Comparison of ENCODE assay signal across 27 cellular contexts in genomic region chr1:173134029-173134428, GRCh38.
DNase-seq lines count a peak whose midpoint lies in the region; FAIRE-seq and TF ChIP-seq lines count a peak whose summit lies in the region.
"Had no signal": no experiment of that assay in that cellular context is flagged by ENCODE, and none has a peak within 500 bp of the region (broad histone marks: within the 10 kb centered on the region; RNA-seq: fewer than 3 reads in every experiment).

No MANE protein-coding gene starts in this region.

- H3K27me3 Mint-ChIP-seq in astrocyte (ENCODE audit: low read depth, unreplicated experiment) (no peaks in the 10 kb centered on the region), glutamatergic neuron (ENCODE audit: unreplicated experiment) (peaks cover 1% of the 10 kb centered on the region)
- H3K27me3 Mint-ChIP-seq: activated CD8-positive, alpha-beta T cell treated with anti-CD3 and anti-CD28 coated beads for 36 hours; stimulated activated memory B cell treated with anti-CD40 and anti-IgM and Interleukin-4, amounts not matched to agents 10 μg/mL and 1 μg/mL and 100 μg/mL, for 72 hours had no signal

- TF ChIP-seq EP300 in suprapubic skin (IDR thresholded peaks at IDR 0.05) (no peak), transverse colon (IDR thresholded peaks at IDR 0.05; ENCODE audit: low read depth) (no peak)

- H3K9me3 ChIP-seq in astrocyte (ENCODE audit: insufficient read depth, low read depth, low read length) (no peaks in the 10 kb centered on the region), suprapubic skin (no peaks in the 10 kb centered on the region), transverse colon (no peaks in the 10 kb centered on the region)
- H3K9me3 ChIP-seq: testis had no signal

- no peak overlapping the region for H2AFZ ChIP-seq in astrocyte (ENCODE audit: low read depth, low read length)
- H2AFZ ChIP-seq: neural progenitor cell had no signal

- H4K20me1 ChIP-seq in astrocyte (ENCODE audit: insufficient read depth, low read length): no peaks in the 10 kb centered on the region

- H3K27ac ChIP-seq in astrocyte (ENCODE audit: low read depth, low read length): no peak overlapping the region
- H3K27ac ChIP-seq in suprapubic skin: no peak overlapping the region
- H3K27ac ChIP-seq in transverse colon: no peak overlapping the region
- H3K27ac ChIP-seq: 22Rv1, neural progenitor cell, testis had no signal

- intact Hi-C loops in transverse colon (cut with DNase I; ENCODE audit: low total_unique reads): no loop called here

- TF ChIP-seq POLR2A in suprapubic skin (IDR thresholded peaks at IDR 0.05) (no peak), transverse colon (IDR thresholded peaks at IDR 0.05) (no peak)

- no peak overlapping the region for H3K9ac ChIP-seq in astrocyte (ENCODE audit: low read length)
- H3K9ac ChIP-seq: neural progenitor cell had no signal

- H3K36me3 ChIP-seq in astrocyte (ENCODE audit: insufficient read depth, low read length) (no peaks in the 10 kb centered on the region), suprapubic skin (no peaks in the 10 kb centered on the region), transverse colon (no peaks in the 10 kb centered on the region)
- H3K36me3 ChIP-seq: neural progenitor cell had no signal

- DNase-seq in DMS53 (lab: John Stamatoyannopoulos, UW) (peak; percentile 13), DMS53 treated with DMSO at 0.1 percent for 48 hours (lab: John Stamatoyannopoulos, UW; ENCODE audit: unreplicated experiment) (no peak), astrocyte (ENCODE audit: low read depth) (peak; percentile 75), fibroblast of villous mesenchyme (ENCODE audit: low read depth) (peak; percentile 51), suprapubic skin (ENCODE audit: low spot score in 2 of 2) (no peak), transverse colon (no peak), glutamatergic neuron (no peak), SHP77 treated with DMSO at 0.1 percent for 48 hours (lab: John Stamatoyannopoulos, UW) (no peak)
- DNase-seq: activated CD4-positive, CD25-positive, alpha-beta regulatory T cell; activated CD8-positive, alpha-beta T cell treated with anti-CD3 and anti-CD28 coated beads for 36 hours; activated gamma-delta T cell treated with Interleukin-2 at 50 U/mL for 16 hours; activated T-cell treated with anti-CD3 and anti-CD28 coated beads, Interleukin-2, amount 50 U/mL, for 1 hour; AML-193; caudate nucleus; COR-L47; hypothalamus; NCI-H1105 treated with DMSO at 0.1 percent for 48 hours; NCI-H2081; NCI-H510A treated with DMSO at 0.1 percent for 48 hours; RPMI8226; T1000; testis had no signal

- no peak overlapping the region for H3K4me2 ChIP-seq in astrocyte (ENCODE audit: low read length)
- H3K4me2 ChIP-seq: neural progenitor cell had no signal

- H3K4me1 ChIP-seq in astrocyte (ENCODE audit: insufficient read depth, low read length) (no peaks in the 10 kb centered on the region), suprapubic skin (no peaks in the 10 kb centered on the region), transverse colon (no peaks in the 10 kb centered on the region)
- H3K4me1 ChIP-seq: neural progenitor cell, testis had no signal

- FAIRE-seq in astrocyte (lab: Jason Lieb, UNC): no peak
- FAIRE-seq: frontal cortex, small intestine had no signal

- WGBS in suprapubic skin: 73% methylated on average over 4 of the region's 4 CpGs
- WGBS in transverse colon (ENCODE audit: low coverage in 1 of 2), 2 donors: 69 to 71% methylated on average over 4 of the region's 4 CpGs

- no peaks in the 10 kb centered on the region for H3K36me3 Mint-ChIP-seq in astrocyte (ENCODE audit: low read depth, unreplicated experiment)
- H3K36me3 Mint-ChIP-seq in glutamatergic neuron (ENCODE audit: unreplicated experiment): no peaks in the 10 kb centered on the region
- H3K36me3 Mint-ChIP-seq: neural progenitor cell had no signal

- H3K4me3 ChIP-seq in astrocyte (ENCODE audit: insufficient read depth, low read depth, low read length) (no peak overlapping the region), fibroblast of villous mesenchyme (ENCODE audit: low read depth, low read length) (no peak overlapping the region), suprapubic skin (no peak overlapping the region), transverse colon (no peak overlapping the region)
- H3K4me3 ChIP-seq: neural progenitor cell, testis had no signal

- H3K27ac Mint-ChIP-seq in astrocyte (ENCODE audit: unreplicated experiment) (peak overlapping the region; percentile 29), glutamatergic neuron (ENCODE audit: unreplicated experiment) (no peak overlapping the region)
- H3K27ac Mint-ChIP-seq: activated CD8-positive, alpha-beta T cell treated with anti-CD3 and anti-CD28 coated beads for 36 hours; neural progenitor cell; stimulated activated memory B cell treated with anti-CD40 and anti-IgM and Interleukin-4, amounts not matched to agents 10 μg/mL and 1 μg/mL and 100 μg/mL, for 72 hours had no signal

- in situ Hi-C loops in transverse colon (cut with MboI; ENCODE audit: low pct_ligation_motif_present in 1 of 4, low pct_unique_long_range_greater_than_20kb in 1 of 4, low sequenced_read_pairs in 3 of 4): no loop called here

- H3K27me3 ChIP-seq in astrocyte (ENCODE audit: insufficient read depth, low read length): no peaks in the 10 kb centered on the region
- H3K27me3 ChIP-seq in suprapubic skin: no peaks in the 10 kb centered on the region
- H3K27me3 ChIP-seq in transverse colon: no peaks in the 10 kb centered on the region
- H3K27me3 ChIP-seq: neural progenitor cell, testis had no signal

- H3K9me3 Mint-ChIP-seq in astrocyte (ENCODE audit: unreplicated experiment): peaks cover 3% of the 10 kb centered on the region
- H3K9me3 Mint-ChIP-seq in glutamatergic neuron (ENCODE audit: unreplicated experiment): no peaks in the 10 kb centered on the region
- H3K9me3 Mint-ChIP-seq: activated CD8-positive, alpha-beta T cell treated with anti-CD3 and anti-CD28 coated beads for 36 hours; neural progenitor cell had no signal

- no peaks in the 10 kb centered on the region for H3K79me2 ChIP-seq in astrocyte (ENCODE audit: insufficient read depth, low read length)

- peaks cover 20% of the 10 kb centered on the region for H3K4me1 Mint-ChIP-seq in astrocyte (ENCODE audit: low read depth, unreplicated experiment)
- no peaks in the 10 kb centered on the region for H3K4me1 Mint-ChIP-seq in glutamatergic neuron (ENCODE audit: low read depth, unreplicated experiment)
- H3K4me1 Mint-ChIP-seq: neural progenitor cell; stimulated activated memory B cell treated with anti-CD40 and anti-IgM and Interleukin-4, amounts not matched to agents 10 μg/mL and 1 μg/mL and 100 μg/mL, for 72 hours had no signal

- no peak for TF ChIP-seq CTCF in astrocyte (IDR thresholded peaks at IDR 0.05; ENCODE audit: insufficient read depth, low read depth, low read length)
- TF ChIP-seq CTCF in fibroblast of villous mesenchyme (IDR thresholded peaks at IDR 0.05; ENCODE audit: insufficient read depth, low read depth, low read length): no peak
- no peak for TF ChIP-seq CTCF in suprapubic skin (IDR thresholded peaks at IDR 0.05)
- no peak for TF ChIP-seq CTCF in transverse colon (IDR thresholded peaks at IDR 0.05)
- TF ChIP-seq CTCF in glutamatergic neuron (IDR thresholded peaks at IDR 0.05; ENCODE audit: partially characterized antibody, unreplicated experiment): no peak

- H3K4me3 Mint-ChIP-seq in astrocyte (ENCODE audit: unreplicated experiment): no peak overlapping the region
- no peak overlapping the region for H3K4me3 Mint-ChIP-seq in glutamatergic neuron (ENCODE audit: unreplicated experiment)
- H3K4me3 Mint-ChIP-seq: activated CD8-positive, alpha-beta T cell treated with anti-CD3 and anti-CD28 coated beads for 36 hours; neural progenitor cell; stimulated activated memory B cell treated with anti-CD40 and anti-IgM and Interleukin-4, amounts not matched to agents 10 μg/mL and 1 μg/mL and 100 μg/mL, for 72 hours had no signal

Comparison
In these comparisons a context has a peak if more than half of its experiments do, and no peak if none do; other contexts are left out.
1. DNase-seq: peak in DMS53 (single experiment), astrocyte (single experiment) and fibroblast of villous mesenchyme (single experiment); none in DMS53 treated with DMSO at 0.1 percent for 48 hours (single experiment), suprapubic skin (0 of 2), transverse colon (single experiment), glutamatergic neuron (single experiment) and SHP77 treated with DMSO at 0.1 percent for 48 hours (single experiment).